ENCODE assay signal across 2 cellular contexts in the genomic region with DNA sequence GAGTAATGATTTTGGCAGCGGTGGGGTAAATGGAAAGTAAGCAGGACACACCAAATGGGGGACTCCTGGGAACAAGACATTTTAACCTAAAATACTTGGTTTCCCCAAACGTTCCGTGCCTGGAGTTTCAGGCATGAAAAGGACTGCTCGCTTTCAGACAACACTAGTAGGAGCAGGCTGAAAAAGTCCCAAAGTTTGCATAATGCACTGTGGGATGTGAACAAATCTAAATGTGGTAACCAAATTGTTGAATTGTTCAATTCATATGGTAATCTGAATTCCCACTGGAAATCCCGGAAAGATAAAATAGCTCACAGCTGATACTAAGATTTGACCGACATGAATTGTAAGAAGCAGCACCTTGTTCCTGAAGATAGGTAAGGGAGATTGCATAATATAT.
TF ChIP-seq lines count a peak whose summit lies in the region.

No MANE protein-coding gene starts in this region.

TF ChIP-seq in GM23338, 12 proteins besides CTCF, POLR2A, EP300 and RAD21 (continues in another document):
- no peak for TF ChIP-seq EZH2phosphoT487 (IDR thresholded peaks at IDR 0.05; ENCODE audit: unreplicated experiment)
- no peak for TF ChIP-seq ZNF462 (CRISPR knock-in tag; IDR thresholded peaks at IDR 0.05)
- TF ChIP-seq NANOG (IDR thresholded peaks at IDR 0.05; ENCODE audit: borderline replicate concordance), result no peak
- no peak for TF ChIP-seq JUNB (IDR thresholded peaks at IDR 0.05; ENCODE audit: unreplicated experiment)
- no peak for TF ChIP-seq STAT1 (IDR thresholded peaks at IDR 0.05; ENCODE audit: unreplicated experiment)
- TF ChIP-seq EZH2 (IDR thresholded peaks at IDR 0.05; ENCODE audit: low read depth, unreplicated experiment), result no peak
- no peak for TF ChIP-seq CREB1 (CRISPR knock-in tag; IDR thresholded peaks at IDR 0.05; ENCODE audit: low read depth)
- no peak for TF ChIP-seq ZNF331 (CRISPR knock-in tag; IDR thresholded peaks at IDR 0.05; ENCODE audit: low read depth)
- no peak for TF ChIP-seq POLR2AphosphoS5 (IDR thresholded peaks at IDR 0.05; ENCODE audit: low read depth)
- no peak for TF ChIP-seq ZNF114 (CRISPR knock-in tag; IDR thresholded peaks at IDR 0.05)
- TF ChIP-seq, protein P1, sequence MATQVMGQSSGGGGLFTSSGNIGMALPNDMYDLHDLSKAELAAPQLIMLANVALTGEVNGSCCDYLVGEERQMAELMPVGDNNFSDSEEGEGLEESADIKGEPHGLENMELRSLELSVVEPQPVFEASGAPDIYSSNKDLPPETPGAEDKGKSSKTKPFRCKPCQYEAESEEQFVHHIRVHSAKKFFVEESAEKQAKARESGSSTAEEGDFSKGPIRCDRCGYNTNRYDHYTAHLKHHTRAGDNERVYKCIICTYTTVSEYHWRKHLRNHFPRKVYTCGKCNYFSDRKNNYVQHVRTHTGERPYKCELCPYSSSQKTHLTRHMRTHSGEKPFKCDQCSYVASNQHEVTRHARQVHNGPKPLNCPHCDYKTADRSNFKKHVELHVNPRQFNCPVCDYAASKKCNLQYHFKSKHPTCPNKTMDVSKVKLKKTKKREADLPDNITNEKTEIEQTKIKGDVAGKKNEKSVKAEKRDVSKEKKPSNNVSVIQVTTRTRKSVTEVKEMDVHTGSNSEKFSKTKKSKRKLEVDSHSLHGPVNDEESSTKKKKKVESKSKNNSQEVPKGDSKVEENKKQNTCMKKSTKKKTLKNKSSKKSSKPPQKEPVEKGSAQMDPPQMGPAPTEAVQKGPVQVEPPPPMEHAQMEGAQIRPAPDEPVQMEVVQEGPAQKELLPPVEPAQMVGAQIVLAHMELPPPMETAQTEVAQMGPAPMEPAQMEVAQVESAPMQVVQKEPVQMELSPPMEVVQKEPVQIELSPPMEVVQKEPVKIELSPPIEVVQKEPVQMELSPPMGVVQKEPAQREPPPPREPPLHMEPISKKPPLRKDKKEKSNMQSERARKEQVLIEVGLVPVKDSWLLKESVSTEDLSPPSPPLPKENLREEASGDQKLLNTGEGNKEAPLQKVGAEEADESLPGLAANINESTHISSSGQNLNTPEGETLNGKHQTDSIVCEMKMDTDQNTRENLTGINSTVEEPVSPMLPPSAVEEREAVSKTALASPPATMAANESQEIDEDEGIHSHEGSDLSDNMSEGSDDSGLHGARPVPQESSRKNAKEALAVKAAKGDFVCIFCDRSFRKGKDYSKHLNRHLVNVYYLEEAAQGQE (IDR thresholded peaks at IDR 0.05; ENCODE audit: unreplicated experiment), result no peak

TF ChIP-seq in HepG2, 621 proteins besides CTCF, POLR2A, EP300 and RAD21:
- TF ChIP-seq BRCA1 (CRISPR knock-in tag; IDR thresholded peaks at IDR 0.05) (no peak), SMAD9 (CRISPR knock-in tag; IDR thresholded peaks at IDR 0.05) (no peak), ZNF607 (CRISPR knock-in tag; IDR thresholded peaks at IDR 0.05; ENCODE audit: borderline replicate concordance) (no peak)
